In the genomic region with DNA sequence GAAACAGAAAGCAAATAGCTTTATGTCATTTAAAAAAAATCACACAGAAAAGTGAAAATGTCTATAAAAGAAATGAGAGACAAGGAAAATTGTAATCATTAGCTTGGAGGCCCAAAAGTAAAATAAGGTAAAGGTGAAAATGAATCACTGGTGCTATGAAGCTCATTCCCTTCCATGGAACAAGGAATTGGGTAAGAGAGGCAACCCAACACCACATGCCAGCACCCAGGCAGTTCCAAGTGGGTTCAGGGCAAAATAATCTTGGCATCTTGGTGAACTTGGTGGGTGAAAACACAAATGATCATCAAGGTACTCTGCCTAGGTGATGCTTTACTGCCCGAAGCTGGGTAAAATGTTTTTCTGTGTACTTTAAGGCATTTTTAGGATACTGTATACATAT, we compare ENCODE assay signal across 3 cellular contexts. TPM values are rescaled to one million over a fixed set of nuclear protein-coding genes. Genes with fewer than 3 reads are reported as not detected.
"Had no signal": no experiment of that assay in that cellular context is flagged by ENCODE, and none has a peak within 500 bp of the region (broad histone marks: within the 10 kb centered on the region; RNA-seq: fewer than 3 reads in every experiment).

No MANE protein-coding gene starts in this region.

- H3K4me3 ChIP-seq: GM12878 had no signal

- DNase-seq: GDM1, GF-D8 had no signal

- ATAC-seq: GM12878 had no signal

RNA-seq across cellular contexts. Expression of a gene that starts 16.7 kb away (rescaled TPM):
- total RNA-seq: GM12878 had no signal
- polyA plus RNA-seq: GM12878 had no signal
